Comparison of ENCODE assay signal across 9 cellular contexts in the genomic region with DNA sequence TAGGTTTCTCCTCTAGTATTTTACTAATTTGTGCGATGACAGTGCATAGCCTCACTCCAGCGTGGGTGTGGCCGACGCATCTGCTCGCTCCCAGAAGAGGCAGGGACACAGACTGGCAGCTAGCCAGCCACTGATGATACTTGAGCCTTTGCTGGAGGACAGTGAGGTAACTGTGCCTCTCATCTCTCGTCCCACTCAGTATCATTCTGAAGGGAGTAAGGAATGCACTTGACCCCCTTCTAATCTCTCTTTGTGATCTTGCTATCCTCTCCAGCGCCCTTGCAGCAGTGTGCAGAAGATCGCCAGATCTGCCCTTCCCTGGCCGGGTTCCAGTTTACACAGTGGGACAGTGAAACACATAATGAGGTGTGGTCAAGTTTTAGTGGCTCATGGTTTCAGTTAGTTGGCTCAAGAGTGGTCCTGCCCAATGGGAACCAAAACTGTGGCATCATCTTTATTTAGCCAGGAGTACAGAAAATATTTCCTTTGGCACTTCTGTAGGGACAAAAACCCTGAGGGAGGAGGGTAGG.
DNase-seq lines count a peak whose midpoint lies in the region; ATAC-seq and TF ChIP-seq lines count a peak whose summit lies in the region.
"Had no signal": no experiment of that assay in that cellular context is flagged by ENCODE, and none has a peak within 500 bp of the region (broad histone marks: within the 10 kb centered on the region; RNA-seq: fewer than 3 reads in every experiment).

No MANE protein-coding gene starts in this region.

- H3K4me3 ChIP-seq in adipocyte (ENCODE audit: low read length) = peak overlapping the region; percentile 34
- H3K4me3 ChIP-seq in tibial artery = peak overlapping the region; percentile 18 to 32

- peak overlapping the region; percentile 60 to 75 for H3K27ac ChIP-seq in tibial artery

- H3K36me3 ChIP-seq in adipocyte (ENCODE audit: control insufficient read depth, insufficient read depth, low read length, severe bottlenecking) (no peaks in the 10 kb centered on the region), tibial artery (no peaks in the 10 kb centered on the region)

- peak overlapping the region; percentile 22 for H3K9ac ChIP-seq in adipocyte (ENCODE audit: low read length)

- H3K9me3 ChIP-seq in adipocyte (ENCODE audit: control insufficient read depth, low read length) = no peaks in the 10 kb centered on the region
- H3K9me3 ChIP-seq in tibial artery = no peaks in the 10 kb centered on the region

- no peak for TF ChIP-seq CTCF in tibial artery (IDR thresholded peaks at IDR 0.05)

- ATAC-seq in GM18870 (IDR thresholded peaks at IDR 0.05; ENCODE audit: unreplicated experiment) = no peak
- ATAC-seq in GM19452 (IDR thresholded peaks at IDR 0.05; ENCODE audit: unreplicated experiment) = no peak
- ATAC-seq in HG02759 (IDR thresholded peaks at IDR 0.05; ENCODE audit: unreplicated experiment) = no peak

- H3K27me3 ChIP-seq in adipocyte (replicated peaks; ENCODE audit: control insufficient read depth, insufficient read depth, low read length) (no peaks in the 10 kb centered on the region), tibial artery (no peaks in the 10 kb centered on the region)

- intact Hi-C loops in tibial artery (cut with DNase I; ENCODE audit: low total_unique reads) = no loop called here

- peaks cover 21% of the 10 kb centered on the region for H3K4me1 ChIP-seq in adipocyte (ENCODE audit: control insufficient read depth, insufficient read depth, low read length)
- H3K4me1 ChIP-seq in tibial artery = peaks cover 0 to 28% (median 24%) of the 10 kb centered on the region in 4 donors

- peak; percentile 30 for DNase-seq in NCI-H1105 (lab: John Stamatoyannopoulos, UW)
- DNase-seq in adipocyte (ENCODE audit: low read depth) = peak; percentile 62
- peak; percentile 29 for DNase-seq in hepatic stellate cell (ENCODE audit: low spot score)
- peak; percentile 58 to 85 for DNase-seq in tibial artery
- DNase-seq: cortex of kidney, SIG-M5 had no signal
